ENCODE assay signal across 1 cellular context in the genomic region with DNA sequence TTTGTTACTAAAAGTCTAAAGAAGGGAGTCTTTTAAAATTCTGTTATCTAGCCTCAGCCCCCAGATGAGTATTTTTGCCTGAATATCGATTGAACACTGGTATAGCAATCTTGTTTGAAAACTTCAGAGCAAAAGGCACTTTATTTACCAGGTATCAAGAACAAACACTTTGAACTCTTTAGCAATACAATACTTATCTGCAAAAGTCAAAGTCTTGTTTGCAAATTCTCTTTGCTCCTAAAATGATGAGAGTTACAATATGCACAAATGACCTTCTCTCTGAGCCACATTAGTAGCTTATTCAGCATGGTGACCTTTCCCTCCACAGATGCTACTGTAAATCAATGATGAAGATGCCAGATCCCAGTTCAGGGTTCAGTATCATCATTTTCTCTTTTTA.
TF ChIP-seq lines count a peak whose summit lies in the region.

No MANE protein-coding gene starts in this region.

TF ChIP-seq in HepG2, 621 proteins besides CTCF, POLR2A, EP300 and RAD21 (continued from another document and continues in another):
- TF ChIP-seq, protein P1, sequence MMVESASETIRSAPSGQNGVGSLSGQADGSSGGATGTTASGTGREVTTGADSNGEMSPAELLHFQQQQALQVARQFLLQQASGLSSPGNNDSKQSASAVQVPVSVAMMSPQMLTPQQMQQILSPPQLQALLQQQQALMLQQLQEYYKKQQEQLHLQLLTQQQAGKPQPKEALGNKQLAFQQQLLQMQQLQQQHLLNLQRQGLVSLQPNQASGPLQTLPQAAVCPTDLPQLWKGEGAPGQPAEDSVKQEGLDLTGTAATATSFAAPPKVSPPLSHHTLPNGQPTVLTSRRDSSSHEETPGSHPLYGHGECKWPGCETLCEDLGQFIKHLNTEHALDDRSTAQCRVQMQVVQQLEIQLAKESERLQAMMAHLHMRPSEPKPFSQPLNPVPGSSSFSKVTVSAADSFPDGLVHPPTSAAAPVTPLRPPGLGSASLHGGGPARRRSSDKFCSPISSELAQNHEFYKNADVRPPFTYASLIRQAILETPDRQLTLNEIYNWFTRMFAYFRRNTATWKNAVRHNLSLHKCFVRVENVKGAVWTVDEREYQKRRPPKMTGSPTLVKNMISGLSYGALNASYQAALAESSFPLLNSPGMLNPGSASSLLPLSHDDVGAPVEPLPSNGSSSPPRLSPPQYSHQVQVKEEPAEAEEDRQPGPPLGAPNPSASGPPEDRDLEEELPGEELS (CRISPR knock-in tag; IDR thresholded peaks at IDR 0.05) = peak; percentile 45; the same call in 1 of the 2 replicates
- TF ChIP-seq, protein P2, sequence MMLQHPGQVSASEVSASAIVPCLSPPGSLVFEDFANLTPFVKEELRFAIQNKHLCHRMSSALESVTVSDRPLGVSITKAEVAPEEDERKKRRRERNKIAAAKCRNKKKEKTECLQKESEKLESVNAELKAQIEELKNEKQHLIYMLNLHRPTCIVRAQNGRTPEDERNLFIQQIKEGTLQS (CRISPR knock-in tag; IDR thresholded peaks at IDR 0.05) = no peak
- TF ChIP-seq SOX5 (CRISPR knock-in tag; IDR thresholded peaks at IDR 0.05; ENCODE audit: borderline replicate concordance) (peak; percentile 25; the same call in 1 of the 2 replicates), RARA (CRISPR knock-in tag; IDR thresholded peaks at IDR 0.05) (no peak), ZFP36L2 (CRISPR knock-in tag; IDR thresholded peaks at IDR 0.05) (no peak), ZNF616 (CRISPR knock-in tag; IDR thresholded peaks at IDR 0.05; ENCODE audit: low read depth) (no peak), CHD2 (IDR thresholded peaks at IDR 0.05; ENCODE audit: low read depth, low read length) (no peak), CREM (IDR thresholded peaks at IDR 0.05) (peak; percentile 59; the same call in 1 of the 2 replicates), CREM (CRISPR knock-in tag; IDR thresholded peaks at IDR 0.05) (no peak), ZNF747 (CRISPR knock-in tag; IDR thresholded peaks at IDR 0.05; ENCODE audit: borderline replicate concordance) (no peak), FOXP1 (IDR thresholded peaks at IDR 0.05) (no peak), FOXP1 (CRISPR knock-in tag; IDR thresholded peaks at IDR 0.05) (peak; percentile 5; the same call in 1 of the 2 replicates), GATAD2A (CRISPR knock-in tag; IDR thresholded peaks at IDR 0.05) (0 out of 2 replicates have a peak, but pooled peaks have one; percentile 27), RFX3 (CRISPR knock-in tag; IDR thresholded peaks at IDR 0.05) (no peak), CEBPB (IDR thresholded peaks at IDR 0.05; ENCODE audit: borderline replicate concordance, low read depth, low read length) (peak; percentile 65; the same call in 1 of the 2 replicates), NCOA2 (CRISPR knock-in tag; IDR thresholded peaks at IDR 0.05) (peak; percentile 66; the same call in 1 of the 2 replicates), NFIC (IDR thresholded peaks at IDR 0.05; ENCODE audit: low read length) (peak; percentile 44; the same call in 1 of the 2 replicates), NR1H2 (CRISPR knock-in tag; IDR thresholded peaks at IDR 0.05; ENCODE audit: borderline replicate concordance, low read depth) (no peak), FOXA3 (CRISPR knock-in tag; IDR thresholded peaks at IDR 0.05) (peak; percentile 27; the same call in 1 of the 2 replicates), HNF4A (CRISPR knock-in tag; IDR thresholded peaks at IDR 0.05) (peak; percentile 73), TCF7L2 (IDR thresholded peaks at IDR 0.05; ENCODE audit: low read depth, low read length) (peak; percentile 84), ZNF75D (CRISPR knock-in tag; IDR thresholded peaks at IDR 0.05; ENCODE audit: borderline replicate concordance) (no peak), IRX3 (CRISPR knock-in tag; IDR thresholded peaks at IDR 0.05; ENCODE audit: borderline replicate concordance, low read depth) (no peak), ZNF543 (CRISPR knock-in tag; IDR thresholded peaks at IDR 0.05) (no peak), CREB1 (IDR thresholded peaks at IDR 0.05) (no peak), CREB1 (CRISPR knock-in tag; IDR thresholded peaks at IDR 0.05) (peak; percentile 42; the same call in 1 of the 2 replicates), ZNF761 (CRISPR knock-in tag; conservative IDR thresholded peaks at IDR 0.05) (no peak), TCF7 (IDR thresholded peaks at IDR 0.05; ENCODE audit: low read depth) (peak; percentile 62; the same call in 1 of the 2 replicates), KDM1A (CRISPR knock-in tag; IDR thresholded peaks at IDR 0.05) (no peak), HNF4G (IDR thresholded peaks at IDR 0.05; ENCODE audit: borderline replicate concordance, low read depth, low read length) (peak; percentile 41; the same call in 1 of the 2 replicates), HNF4G (CRISPR knock-in tag; IDR thresholded peaks at IDR 0.05; ENCODE audit: borderline replicate concordance, low read depth) (no peak), SALL2 (CRISPR knock-in tag; IDR thresholded peaks at IDR 0.05) (no peak), REL (CRISPR knock-in tag; conservative IDR thresholded peaks at IDR 0.05) (no peak), SOX13 (IDR thresholded peaks at IDR 0.05) (no peak), SOX13 (CRISPR knock-in tag; conservative IDR thresholded peaks at IDR 0.05 in 1 of 2, IDR thresholded peaks at IDR 0.05 in 1 of 2) (peak in 1 of 2 experiments; percentile 43; a peak in 2 of 4 replicates), AKAP8 (CRISPR knock-in tag; IDR thresholded peaks at IDR 0.05) (no peak), ZKSCAN8 (CRISPR knock-in tag; IDR thresholded peaks at IDR 0.05; ENCODE audit: borderline replicate concordance) (no peak), PPARG (CRISPR knock-in tag; conservative IDR thresholded peaks at IDR 0.05) (no peak), LCORL (IDR thresholded peaks at IDR 0.05) (peak; percentile 59; the same call in 1 of the 2 replicates), LCORL (CRISPR knock-in tag; IDR thresholded peaks at IDR 0.05) (no peak), ISL2 (CRISPR knock-in tag; IDR thresholded peaks at IDR 0.05) (peak; percentile 61), POLR2AphosphoS5 (IDR thresholded peaks at IDR 0.05; ENCODE audit: low read depth, low read length) (no peak), PTBP1 (IDR thresholded peaks at IDR 0.05; ENCODE audit: low read depth, low read length, poor library complexity, severe bottlenecking) (no peak), MED13 (CRISPR knock-in tag; IDR thresholded peaks at IDR 0.05) (no peak), RCOR2 (CRISPR knock-in tag; IDR thresholded peaks at IDR 0.05) (no peak), ZNF44 (CRISPR knock-in tag; IDR thresholded peaks at IDR 0.05) (no peak)
- TF ChIP-seq, protein P3, sequence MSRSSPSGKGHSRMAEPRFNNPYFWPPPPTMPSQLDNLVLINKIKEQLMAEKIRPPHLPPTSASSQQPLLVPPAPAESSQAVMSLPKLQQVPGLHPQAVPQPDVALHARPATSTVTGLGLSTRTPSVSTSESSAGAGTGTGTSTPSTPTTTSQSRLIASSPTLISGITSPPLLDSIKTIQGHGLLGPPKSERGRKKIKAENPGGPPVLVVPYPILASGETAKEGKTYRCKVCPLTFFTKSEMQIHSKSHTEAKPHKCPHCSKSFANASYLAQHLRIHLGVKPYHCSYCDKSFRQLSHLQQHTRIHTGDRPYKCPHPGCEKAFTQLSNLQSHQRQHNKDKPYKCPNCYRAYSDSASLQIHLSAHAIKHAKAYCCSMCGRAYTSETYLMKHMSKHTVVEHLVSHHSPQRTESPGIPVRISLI (CRISPR knock-in tag; IDR thresholded peaks at IDR 0.05; ENCODE audit: borderline replicate concordance) = no peak
- TF ChIP-seq, protein P4, sequence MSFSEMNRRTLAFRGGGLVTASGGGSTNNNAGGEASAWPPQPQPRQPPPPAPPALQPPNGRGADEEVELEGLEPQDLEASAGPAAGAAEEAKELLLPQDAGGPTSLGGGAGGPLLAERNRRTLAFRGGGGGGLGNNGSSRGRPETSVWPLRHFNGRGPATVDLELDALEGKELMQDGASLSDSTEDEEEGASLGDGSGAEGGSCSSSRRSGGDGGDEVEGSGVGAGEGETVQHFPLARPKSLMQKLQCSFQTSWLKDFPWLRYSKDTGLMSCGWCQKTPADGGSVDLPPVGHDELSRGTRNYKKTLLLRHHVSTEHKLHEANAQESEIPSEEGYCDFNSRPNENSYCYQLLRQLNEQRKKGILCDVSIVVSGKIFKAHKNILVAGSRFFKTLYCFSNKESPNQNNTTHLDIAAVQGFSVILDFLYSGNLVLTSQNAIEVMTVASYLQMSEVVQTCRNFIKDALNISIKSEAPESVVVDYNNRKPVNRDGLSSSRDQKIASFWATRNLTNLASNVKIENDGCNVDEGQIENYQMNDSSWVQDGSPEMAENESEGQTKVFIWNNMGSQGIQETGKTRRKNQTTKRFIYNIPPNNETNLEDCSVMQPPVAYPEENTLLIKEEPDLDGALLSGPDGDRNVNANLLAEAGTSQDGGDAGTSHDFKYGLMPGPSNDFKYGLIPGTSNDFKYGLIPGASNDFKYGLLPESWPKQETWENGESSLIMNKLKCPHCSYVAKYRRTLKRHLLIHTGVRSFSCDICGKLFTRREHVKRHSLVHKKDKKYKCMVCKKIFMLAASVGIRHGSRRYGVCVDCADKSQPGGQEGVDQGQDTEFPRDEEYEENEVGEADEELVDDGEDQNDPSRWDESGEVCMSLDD (CRISPR knock-in tag; IDR thresholded peaks at IDR 0.05; ENCODE audit: borderline replicate concordance) = no peak
- TF ChIP-seq, protein P5, sequence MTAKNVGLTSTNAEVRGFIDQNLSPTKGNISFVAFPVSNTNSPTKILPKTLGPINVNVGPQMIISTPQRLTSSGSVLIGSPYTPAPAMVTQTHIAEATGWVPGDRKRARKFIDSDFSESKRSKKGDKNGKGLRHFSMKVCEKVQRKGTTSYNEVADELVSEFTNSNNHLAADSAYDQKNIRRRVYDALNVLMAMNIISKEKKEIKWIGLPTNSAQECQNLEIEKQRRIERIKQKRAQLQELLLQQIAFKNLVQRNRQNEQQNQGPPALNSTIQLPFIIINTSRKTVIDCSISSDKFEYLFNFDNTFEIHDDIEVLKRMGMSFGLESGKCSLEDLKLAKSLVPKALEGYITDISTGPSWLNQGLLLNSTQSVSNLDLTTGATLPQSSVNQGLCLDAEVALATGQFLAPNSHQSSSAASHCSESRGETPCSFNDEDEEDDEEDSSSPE (CRISPR knock-in tag; IDR thresholded peaks at IDR 0.05) = 0 out of 2 replicates have a peak, but pooled peaks have one; percentile 18
- TF ChIP-seq, protein P6, sequence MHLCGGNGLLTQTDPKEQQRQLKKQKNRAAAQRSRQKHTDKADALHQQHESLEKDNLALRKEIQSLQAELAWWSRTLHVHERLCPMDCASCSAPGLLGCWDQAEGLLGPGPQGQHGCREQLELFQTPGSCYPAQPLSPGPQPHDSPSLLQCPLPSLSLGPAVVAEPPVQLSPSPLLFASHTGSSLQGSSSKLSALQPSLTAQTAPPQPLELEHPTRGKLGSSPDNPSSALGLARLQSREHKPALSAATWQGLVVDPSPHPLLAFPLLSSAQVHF (CRISPR knock-in tag; IDR thresholded peaks at IDR 0.05) = no peak
- TF ChIP-seq, protein P7, sequence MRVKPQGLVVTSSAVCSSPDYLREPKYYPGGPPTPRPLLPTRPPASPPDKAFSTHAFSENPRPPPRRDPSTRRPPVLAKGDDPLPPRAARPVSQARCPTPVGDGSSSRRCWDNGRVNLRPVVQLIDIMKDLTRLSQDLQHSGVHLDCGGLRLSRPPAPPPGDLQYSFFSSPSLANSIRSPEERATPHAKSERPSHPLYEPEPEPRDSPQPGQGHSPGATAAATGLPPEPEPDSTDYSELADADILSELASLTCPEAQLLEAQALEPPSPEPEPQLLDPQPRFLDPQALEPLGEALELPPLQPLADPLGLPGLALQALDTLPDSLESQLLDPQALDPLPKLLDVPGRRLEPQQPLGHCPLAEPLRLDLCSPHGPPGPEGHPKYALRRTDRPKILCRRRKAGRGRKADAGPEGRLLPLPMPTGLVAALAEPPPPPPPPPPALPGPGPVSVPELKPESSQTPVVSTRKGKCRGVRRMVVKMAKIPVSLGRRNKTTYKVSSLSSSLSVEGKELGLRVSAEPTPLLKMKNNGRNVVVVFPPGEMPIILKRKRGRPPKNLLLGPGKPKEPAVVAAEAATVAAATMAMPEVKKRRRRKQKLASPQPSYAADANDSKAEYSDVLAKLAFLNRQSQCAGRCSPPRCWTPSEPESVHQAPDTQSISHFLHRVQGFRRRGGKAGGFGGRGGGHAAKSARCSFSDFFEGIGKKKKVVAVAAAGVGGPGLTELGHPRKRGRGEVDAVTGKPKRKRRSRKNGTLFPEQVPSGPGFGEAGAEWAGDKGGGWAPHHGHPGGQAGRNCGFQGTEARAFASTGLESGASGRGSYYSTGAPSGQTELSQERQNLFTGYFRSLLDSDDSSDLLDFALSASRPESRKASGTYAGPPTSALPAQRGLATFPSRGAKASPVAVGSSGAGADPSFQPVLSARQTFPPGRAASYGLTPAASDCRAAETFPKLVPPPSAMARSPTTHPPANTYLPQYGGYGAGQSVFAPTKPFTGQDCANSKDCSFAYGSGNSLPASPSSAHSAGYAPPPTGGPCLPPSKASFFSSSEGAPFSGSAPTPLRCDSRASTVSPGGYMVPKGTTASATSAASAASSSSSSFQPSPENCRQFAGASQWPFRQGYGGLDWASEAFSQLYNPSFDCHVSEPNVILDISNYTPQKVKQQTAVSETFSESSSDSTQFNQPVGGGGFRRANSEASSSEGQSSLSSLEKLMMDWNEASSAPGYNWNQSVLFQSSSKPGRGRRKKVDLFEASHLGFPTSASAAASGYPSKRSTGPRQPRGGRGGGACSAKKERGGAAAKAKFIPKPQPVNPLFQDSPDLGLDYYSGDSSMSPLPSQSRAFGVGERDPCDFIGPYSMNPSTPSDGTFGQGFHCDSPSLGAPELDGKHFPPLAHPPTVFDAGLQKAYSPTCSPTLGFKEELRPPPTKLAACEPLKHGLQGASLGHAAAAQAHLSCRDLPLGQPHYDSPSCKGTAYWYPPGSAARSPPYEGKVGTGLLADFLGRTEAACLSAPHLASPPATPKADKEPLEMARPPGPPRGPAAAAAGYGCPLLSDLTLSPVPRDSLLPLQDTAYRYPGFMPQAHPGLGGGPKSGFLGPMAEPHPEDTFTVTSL (CRISPR knock-in tag; IDR thresholded peaks at IDR 0.05; ENCODE audit: borderline replicate concordance) = peak; percentile 86; the same call in 1 of the 2 replicates
- TF ChIP-seq, protein P8, sequence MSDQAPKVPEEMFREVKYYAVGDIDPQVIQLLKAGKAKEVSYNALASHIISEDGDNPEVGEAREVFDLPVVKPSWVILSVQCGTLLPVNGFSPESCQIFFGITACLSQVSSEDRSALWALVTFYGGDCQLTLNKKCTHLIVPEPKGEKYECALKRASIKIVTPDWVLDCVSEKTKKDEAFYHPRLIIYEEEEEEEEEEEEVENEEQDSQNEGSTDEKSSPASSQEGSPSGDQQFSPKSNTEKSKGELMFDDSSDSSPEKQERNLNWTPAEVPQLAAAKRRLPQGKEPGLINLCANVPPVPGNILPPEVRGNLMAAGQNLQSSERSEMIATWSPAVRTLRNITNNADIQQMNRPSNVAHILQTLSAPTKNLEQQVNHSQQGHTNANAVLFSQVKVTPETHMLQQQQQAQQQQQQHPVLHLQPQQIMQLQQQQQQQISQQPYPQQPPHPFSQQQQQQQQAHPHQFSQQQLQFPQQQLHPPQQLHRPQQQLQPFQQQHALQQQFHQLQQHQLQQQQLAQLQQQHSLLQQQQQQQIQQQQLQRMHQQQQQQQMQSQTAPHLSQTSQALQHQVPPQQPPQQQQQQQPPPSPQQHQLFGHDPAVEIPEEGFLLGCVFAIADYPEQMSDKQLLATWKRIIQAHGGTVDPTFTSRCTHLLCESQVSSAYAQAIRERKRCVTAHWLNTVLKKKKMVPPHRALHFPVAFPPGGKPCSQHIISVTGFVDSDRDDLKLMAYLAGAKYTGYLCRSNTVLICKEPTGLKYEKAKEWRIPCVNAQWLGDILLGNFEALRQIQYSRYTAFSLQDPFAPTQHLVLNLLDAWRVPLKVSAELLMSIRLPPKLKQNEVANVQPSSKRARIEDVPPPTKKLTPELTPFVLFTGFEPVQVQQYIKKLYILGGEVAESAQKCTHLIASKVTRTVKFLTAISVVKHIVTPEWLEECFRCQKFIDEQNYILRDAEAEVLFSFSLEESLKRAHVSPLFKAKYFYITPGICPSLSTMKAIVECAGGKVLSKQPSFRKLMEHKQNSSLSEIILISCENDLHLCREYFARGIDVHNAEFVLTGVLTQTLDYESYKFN (CRISPR knock-in tag; conservative IDR thresholded peaks at IDR 0.05) = peak; percentile 78
